Comparison of ENCODE assay signal across 8 cellular contexts in the genomic region with DNA sequence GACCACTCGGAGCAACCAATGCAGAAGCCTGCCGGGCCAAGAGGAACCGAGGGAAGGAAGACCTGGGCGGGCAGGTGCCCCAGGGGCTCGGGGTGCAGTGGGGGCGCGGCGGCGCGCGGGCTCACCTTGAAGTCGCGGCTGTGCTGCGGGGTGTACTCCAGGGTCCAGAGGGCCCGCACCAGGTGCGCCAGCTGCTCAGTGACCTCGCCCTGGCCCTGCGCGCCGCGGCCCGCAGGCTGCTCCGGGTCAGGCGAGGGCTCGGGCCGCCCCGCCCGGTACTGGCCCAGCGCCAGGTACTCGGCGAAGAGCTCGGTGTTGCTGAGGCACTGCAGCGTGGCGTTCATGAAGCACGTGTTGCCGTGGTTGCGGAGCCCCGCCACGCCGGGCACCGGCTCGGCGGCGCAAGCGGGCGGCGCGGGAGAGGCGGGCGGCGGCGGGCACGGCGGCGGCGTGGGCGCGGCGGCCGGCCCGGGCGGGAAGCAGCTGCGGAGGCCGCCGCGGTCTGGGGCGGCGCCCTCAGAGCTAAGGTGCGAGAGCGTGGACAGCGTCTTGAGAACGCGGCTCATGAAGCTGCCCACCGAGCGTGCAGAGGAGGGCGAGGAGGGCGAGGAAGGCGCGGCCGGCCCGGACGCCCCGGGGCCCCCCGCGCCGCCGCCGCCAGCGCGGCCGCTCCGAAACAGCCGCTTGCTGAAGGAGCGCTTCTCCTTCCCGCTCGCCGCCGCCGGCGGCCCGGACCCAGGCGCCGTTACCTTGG. TPM values are rescaled to one million over a fixed set of nuclear protein-coding genes. Genes with fewer than 3 reads are reported as not detected.
DNase-seq lines count a peak whose midpoint lies in the region; ATAC-seq and TF ChIP-seq lines count a peak whose summit lies in the region.

No MANE protein-coding gene starts in this region.

- H3K27ac Mint-ChIP-seq in activated naive CD4-positive, alpha-beta T cell treated with anti-CD3 and anti-CD28 coated beads, Interleukin-2, amount 50 U/mL, for 72 hours = peak overlapping the region; percentile 56 to 96

- peak overlapping the region; percentile 69 for H3K18ac ChIP-seq in trophoblast cell (ENCODE audit: low read length)

- peak overlapping the region; percentile 32 for H4K91ac ChIP-seq in trophoblast cell (ENCODE audit: low read depth, low read length)

- H2AFZ ChIP-seq in trophoblast cell (ENCODE audit: insufficient read depth, low read length, poor library complexity) = peak overlapping the region; percentile 43

- peak overlapping the region; percentile 22 for H3K14ac ChIP-seq in trophoblast cell (ENCODE audit: low read length)

- no peaks in the 10 kb centered on the region; the same call in 1 of the 2 replicates for H3K9me3 ChIP-seq in SJSA1 (replicated peaks)
- no peaks in the 10 kb centered on the region for H3K9me3 ChIP-seq in cardiac muscle cell (ENCODE audit: low read depth)
- peaks cover 3% of the 10 kb centered on the region for H3K9me3 ChIP-seq in trophoblast cell (ENCODE audit: insufficient read depth, low read depth, low read length)
- no peaks in the 10 kb centered on the region for H3K9me3 ChIP-seq in upper lobe of right lung

- H3K4me3 ChIP-seq in BJ (ENCODE audit: low read depth, low read length) (peak overlapping the region; percentile 72), SJSA1 (peak overlapping the region; percentile 93), cardiac muscle cell (peak overlapping the region; percentile 58), trophoblast cell (ENCODE audit: low read depth, low read length) (peak overlapping the region; percentile 84), upper lobe of right lung (peak overlapping the region; percentile 78)

- CTCF ChIA-PET in BJ (lab: Yijun Ruan, JAX) = interaction anchor here (1.1 to 2.0 kb wide), 2 partner anchors 88 to 286 kb away, joined by 3 to 6 read pairs; no protein-coding TSS in a partner anchor

- peak overlapping the region; percentile 41 for H4K12ac ChIP-seq in trophoblast cell (ENCODE audit: low read depth, low read length)

- no CpG with 5 or more reads among the region's 103 CpGs for WGBS in trophoblast cell (ENCODE audit: extremely low coverage, insufficient coverage, insufficient read length)

- ATAC-seq in GM19351 (IDR thresholded peaks at IDR 0.05; ENCODE audit: unreplicated experiment) (peak; percentile 38), HG03439 (IDR thresholded peaks at IDR 0.05; ENCODE audit: unreplicated experiment) (peak; percentile 40), upper lobe of right lung (peak; percentile 68)
- peak; percentile 40 to 49 for ATAC-seq in activated naive CD4-positive, alpha-beta T cell treated with anti-CD3 and anti-CD28 coated beads, Interleukin-2, amount 50 U/mL, for 72 hours

- peak overlapping the region; percentile 42 for H4K8ac ChIP-seq in trophoblast cell (ENCODE audit: low read depth, low read length)

- no peaks in the 10 kb centered on the region for H3K36me3 ChIP-seq in BJ (ENCODE audit: control insufficient read depth, insufficient read depth, low read length)
- H3K36me3 ChIP-seq in SJSA1 = no peaks in the 10 kb centered on the region; the same call in 1 of the 2 replicates
- H3K36me3 ChIP-seq in cardiac muscle cell = no peaks in the 10 kb centered on the region
- no peaks in the 10 kb centered on the region for H3K36me3 ChIP-seq in trophoblast cell (ENCODE audit: control insufficient read depth in 1 of 2, insufficient read depth in 2 of 2, low read length in 2 of 2)
- H3K36me3 ChIP-seq in upper lobe of right lung = no peaks in the 10 kb centered on the region

- H3K4me1 ChIP-seq in SJSA1 (replicated peaks) (peaks cover 27% of the 10 kb centered on the region), cardiac muscle cell (ENCODE audit: low read depth) (peaks cover 2% of the 10 kb centered on the region), trophoblast cell (ENCODE audit: control insufficient read depth in 1 of 2, insufficient read depth in 2 of 2, low read length in 2 of 2) (peaks cover 0 to 4% of the 10 kb centered on the region in 2 experiments), upper lobe of right lung (peaks cover 18% of the 10 kb centered on the region)

- no peak overlapping the region for H2BK5ac ChIP-seq in trophoblast cell (ENCODE audit: low read depth, low read length, poor library complexity)

- H3K9ac ChIP-seq in trophoblast cell (ENCODE audit: low read length) = peak overlapping the region; percentile 60

- H3K23ac ChIP-seq in trophoblast cell (ENCODE audit: low read length) = no peak overlapping the region

- no peaks in the 10 kb centered on the region for H3K9me3 Mint-ChIP-seq in activated naive CD4-positive, alpha-beta T cell treated with anti-CD3 and anti-CD28 coated beads, Interleukin-2, amount 50 U/mL, for 72 hours

- H2BK12ac ChIP-seq in trophoblast cell (ENCODE audit: low read length) = no peak overlapping the region

- peaks cover 2% of the 10 kb centered on the region for H3K79me2 ChIP-seq in trophoblast cell (ENCODE audit: control insufficient read depth, insufficient read depth, low read length, poor library complexity)

- POLR2A ChIA-PET in BJ (lab: Charles Lee) = no interaction called here

- H3K27ac ChIP-seq in SJSA1 (no peak overlapping the region), cardiac muscle cell (no peak overlapping the region), trophoblast cell (ENCODE audit: low read depth, low read length) (no peak overlapping the region), upper lobe of right lung (peak overlapping the region; percentile 70)

- TF ChIP-seq CTCF in BJ (IDR thresholded peaks at IDR 0.05; ENCODE audit: insufficient read depth, low read depth, low read length) = no peak
- no peak for TF ChIP-seq CTCF in cardiac muscle cell (IDR thresholded peaks at IDR 0.05; ENCODE audit: low read depth, low read length)
- no peak for TF ChIP-seq CTCF in upper lobe of right lung (IDR thresholded peaks at IDR 0.05)

- H3K79me1 ChIP-seq in trophoblast cell (ENCODE audit: low read length) = no peaks in the 10 kb centered on the region

- H3K27me3 ChIP-seq in BJ (ENCODE audit: control insufficient read depth, insufficient read depth, low read length) = no peaks in the 10 kb centered on the region
- no peaks in the 10 kb centered on the region for H3K27me3 ChIP-seq in SJSA1 (replicated peaks)
- peaks cover 3% of the 10 kb centered on the region for H3K27me3 ChIP-seq in cardiac muscle cell
- no peaks in the 10 kb centered on the region for H3K27me3 ChIP-seq in trophoblast cell (ENCODE audit: insufficient read depth, low read length)
- H3K27me3 ChIP-seq in upper lobe of right lung = peaks cover 4% of the 10 kb centered on the region

- peaks cover 7 to 10% of the 10 kb centered on the region in 2 donors for H3K36me3 Mint-ChIP-seq in activated naive CD4-positive, alpha-beta T cell treated with anti-CD3 and anti-CD28 coated beads, Interleukin-2, amount 50 U/mL, for 72 hours

- no peak for DNase-seq in BJ (ENCODE audit: low read depth)
- DNase-seq in SJSA1 (ENCODE audit: low read depth in 1 of 2, low spot score in 2 of 2) = peak; percentile 25 to 52
- peak; percentile 50 to 65 for DNase-seq in activated naive CD4-positive, alpha-beta T cell treated with anti-CD3 and anti-CD28 coated beads, Interleukin-2, amount 50 U/mL, for 72 hours (ENCODE audit: low spot score in 2 of 2)
- peak; percentile 54 to 62 for DNase-seq in cardiac muscle cell (ENCODE audit: low read depth in 1 of 2, low spot score in 1 of 2)
- peak; percentile 77 to 85 for DNase-seq in trophoblast cell
- DNase-seq in upper lobe of right lung = peak; percentile 91

- intact Hi-C loops in upper lobe of right lung (cut with DNase I) = no loop called here

- no peak overlapping the region for H2BK120ac ChIP-seq in trophoblast cell (ENCODE audit: insufficient read depth, low read length, poor library complexity)

- H2AK5ac ChIP-seq in trophoblast cell (ENCODE audit: low read length) = no peak overlapping the region

- no peak overlapping the region for H3K4ac ChIP-seq in trophoblast cell (ENCODE audit: low read depth, low read length)

- peak overlapping the region; percentile 84 for H3K4me2 ChIP-seq in trophoblast cell (ENCODE audit: low read length)

RNA-seq across cellular contexts. Expression of a gene that starts 0.6 kb away (rescaled TPM):
- polyA plus RNA-seq in BJ (2011; rRNA removed) (4.3 and 5.4 TPM in 2 replicates), cardiac muscle cell (5.1 and 5.4 TPM in 2 replicates)
- polyA minus RNA-seq in BJ (2011; rRNA and poly(A)+ RNA removed) = 8.5 and 10.6 TPM in 2 replicates
- 4.1 and 6.1 TPM in 2 replicates for total RNA-seq in SJSA1 (2014; rRNA removed; shearing (Covaris generic))
- 1 to 10 TPM; 4.6 to 9.0 TPM for total RNA-seq in activated naive CD4-positive, alpha-beta T cell treated with anti-CD3 and anti-CD28 coated beads, Interleukin-2, amount 50 U/mL, for 72 hours
- total RNA-seq in cardiac muscle cell (7.1 and 8.7 TPM in 2 replicates), upper lobe of right lung (15.9 TPM)
- 2.9 and 3.4 TPM in 2 replicates for polyA plus RNA-seq in trophoblast cell (2013)

RNA-seq across cellular contexts. Expression of a gene that starts 33.9 kb away (rescaled TPM):
- polyA plus RNA-seq in BJ (2011; rRNA removed) (not detected in 2 replicates), cardiac muscle cell (not detected in 2 replicates)
- not detected in 2 replicates for polyA minus RNA-seq in BJ (2011; rRNA and poly(A)+ RNA removed)
- not detected in 2 replicates for total RNA-seq in SJSA1 (2014; rRNA removed; shearing (Covaris generic))
- not detected for total RNA-seq in activated naive CD4-positive, alpha-beta T cell treated with anti-CD3 and anti-CD28 coated beads, Interleukin-2, amount 50 U/mL, for 72 hours
- total RNA-seq in cardiac muscle cell (0.04 TPM in 1 of 2 replicates, not detected in the other), upper lobe of right lung (14.8 TPM)
- 0.01 TPM in 2 replicates for polyA plus RNA-seq in trophoblast cell (2013)

Comparison
In these comparisons a context has a peak if more than half of its experiments do, and no peak if none do; other contexts are left out.
1. RNA of a gene that starts 33.9 kb away (total RNA-seq): 14.8 TPM in upper lobe of right lung (single experiment); 0.04 TPM in cardiac muscle cell, not detected in SJSA1 and not detected in activated naive CD4-positive, alpha-beta T cell treated with anti-CD3 and anti-CD28 coated beads, Interleukin-2, amount 50 U/mL, for 72 hours; every median in the first group is over 10 times any median in the second.
2. Peak in every context shown above with its lines, with median percentiles within 50 percentile points of each other: H3K4me3 ChIP-seq and ATAC-seq.